In the genomic region with DNA sequence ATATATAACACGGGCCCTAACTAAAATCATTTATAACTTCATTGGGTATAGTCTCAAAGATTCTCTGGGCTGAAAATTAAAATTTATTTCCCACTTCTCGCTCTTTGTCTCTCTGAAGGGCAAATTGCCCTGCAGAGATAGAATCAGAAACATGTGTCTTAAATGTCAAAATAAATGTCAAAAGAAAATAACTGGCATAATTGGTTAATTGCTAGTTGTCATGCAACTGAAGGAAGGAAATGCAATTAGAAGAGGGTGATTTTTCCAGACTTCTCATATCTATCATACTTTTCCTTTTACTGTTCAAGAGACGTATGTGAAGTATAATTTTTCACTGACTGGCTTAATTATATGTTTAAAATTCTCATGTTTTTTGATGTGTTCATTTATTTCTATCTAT, we compare ENCODE assay signal across 20 cellular contexts.
"Had no signal": no experiment of that assay in that cellular context is flagged by ENCODE, and none has a peak within 500 bp of the region (broad histone marks: within the 10 kb centered on the region; RNA-seq: fewer than 3 reads in every experiment).

No MANE protein-coding gene starts in this region.

- H3K27ac ChIP-seq: coronary artery, dorsolateral prefrontal cortex, gastroesophageal sphincter, pancreas, suprapubic skin, thyroid gland, upper lobe of left lung, uterus had no signal

- ATAC-seq: gastroesophageal sphincter; left colon; pancreas; right cardiac atrium; stimulated activated effector memory CD8-positive, alpha-beta T cell treated with anti-CD3 and anti-CD28 coated beads, Interleukin-12 subunit alpha, Interleukin-12 subunit beta, amount 100 ng/mL, for 72 hours; stimulated activated naive CD8-positive, alpha-beta T cell treated with anti-CD3 and anti-CD28 coated beads, Interleukin-15, Interleukin-2, amounts not matched to agents 100 U/mL and 50 U/mL, for 24 hours had no signal

- H3K27me3 ChIP-seq: gastroesophageal sphincter, pancreas, suprapubic skin, thyroid gland, upper lobe of left lung, uterus had no signal

- H3K36me3 ChIP-seq: gastroesophageal sphincter, pancreas, suprapubic skin, thyroid gland, upper lobe of left lung, uterus had no signal

- DNase-seq: dorsolateral prefrontal cortex; effector CD8-positive, alpha-beta T cell; glutamatergic neuron; left colon; mesendoderm; naive B cell; occipital lobe; pancreas; right cardiac atrium; small intestine; stimulated activated CD4-positive, alpha-beta T cell treated with anti-CD3 and anti-CD28 coated beads, Interleukin-4, amount 100 ng/mL, for 1 hour; stimulated activated CD8-positive, alpha-beta memory T cell treated with anti-CD3 and anti-CD28 coated beads, Interleukin-4, amount 100 ng/mL, for 48 hours; stimulated activated naive CD8-positive, alpha-beta T cell treated with anti-CD3 and anti-CD28 coated beads, Interleukin-15, Interleukin-2, amounts not matched to agents 100 U/mL and 50 U/mL, for 24 hours; thyroid gland; upper lobe of left lung; uterus had no signal

- H3K9me3 ChIP-seq: pancreas, suprapubic skin, thyroid gland, uterus had no signal

- H3K4me3 ChIP-seq: coronary artery, dorsolateral prefrontal cortex, gastroesophageal sphincter, pancreas, suprapubic skin, thyroid gland, upper lobe of left lung, uterus had no signal

- H3K4me1 ChIP-seq: gastroesophageal sphincter, pancreas, suprapubic skin, thyroid gland, upper lobe of left lung, uterus had no signal
